In the genomic region with DNA sequence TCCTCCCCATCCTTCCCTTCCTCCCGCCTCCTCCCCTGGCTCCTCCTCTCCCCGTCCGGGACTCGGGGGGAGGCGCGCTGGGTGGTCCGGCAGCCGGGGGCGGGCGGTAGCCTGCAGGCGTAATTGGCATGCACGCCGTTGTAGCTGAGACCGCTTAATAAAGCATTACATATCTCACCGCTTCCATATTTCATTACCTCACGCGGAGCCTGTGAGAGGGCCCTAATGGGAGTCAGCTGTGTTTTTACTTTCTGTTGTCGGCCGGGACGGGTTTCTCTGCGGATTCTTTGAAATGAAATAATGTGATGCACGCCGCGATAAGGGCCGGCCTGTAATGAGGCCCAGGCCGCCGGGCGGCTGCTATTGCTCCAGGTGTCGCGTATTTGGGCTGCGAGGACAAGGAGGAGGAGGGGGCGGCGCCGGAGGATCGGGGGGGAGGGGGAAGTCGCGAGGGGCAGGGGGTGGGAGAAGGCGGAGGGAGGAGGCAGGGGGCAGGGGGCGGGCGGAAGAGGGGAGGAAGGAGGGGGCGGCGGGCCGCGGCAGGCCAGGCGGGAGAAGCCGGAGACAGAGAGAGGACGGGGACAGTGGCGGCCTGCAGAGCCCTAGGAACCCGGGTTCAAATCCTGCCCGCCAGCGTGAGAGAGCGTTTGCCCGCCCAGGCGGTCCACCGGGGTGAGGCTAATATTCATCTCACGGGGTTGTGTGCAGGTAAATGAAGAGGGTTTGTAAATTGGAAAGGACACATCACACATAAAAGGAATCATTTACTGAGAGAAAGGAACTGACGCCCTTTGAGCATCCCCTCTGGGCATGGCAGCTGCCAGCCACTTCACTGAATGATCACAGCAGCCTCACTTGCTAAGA, we compare ENCODE assay signal across 9 cellular contexts.
DNase-seq lines count a peak whose midpoint lies in the region; ATAC-seq and TF ChIP-seq lines count a peak whose summit lies in the region.
"Had no signal": no experiment of that assay in that cellular context is flagged by ENCODE, and none has a peak within 500 bp of the region (broad histone marks: within the 10 kb centered on the region; RNA-seq: fewer than 3 reads in every experiment).

No MANE protein-coding gene starts in this region.

- no peak for ATAC-seq in naive thymus-derived CD4-positive, alpha-beta T cell
- no peak for ATAC-seq in GM19452 (IDR thresholded peaks at IDR 0.05; ENCODE audit: unreplicated experiment)

- H3K36me3 Mint-ChIP-seq in naive thymus-derived CD4-positive, alpha-beta T cell = peaks cover 0 to 7% (median 1%) of the 10 kb centered on the region in 5 donors

- no peaks in the 10 kb centered on the region for H3K27me3 ChIP-seq in SJSA1 (replicated peaks)
- H3K27me3 ChIP-seq in naive thymus-derived CD4-positive, alpha-beta T cell (ENCODE audit: control insufficient read depth in 2 of 2, insufficient read depth in 2 of 2, low read length in 2 of 2) = peaks cover 0 to 3% of the 10 kb centered on the region in 2 donors

- H3K4me3 Mint-ChIP-seq in naive thymus-derived CD4-positive, alpha-beta T cell = peak overlapping the region in 9 of 10 donors; percentile 52 to 89 (median 69)

- peaks cover 3 to 19% (median 11%) of the 10 kb centered on the region in 7 donors for H3K4me1 Mint-ChIP-seq in naive thymus-derived CD4-positive, alpha-beta T cell

- H3K9me3 ChIP-seq in SJSA1 (replicated peaks) = peaks cover 5% of the 10 kb centered on the region
- H3K9me3 ChIP-seq in naive thymus-derived CD4-positive, alpha-beta T cell (ENCODE audit: control insufficient read depth in 2 of 3, low read length in 3 of 3) = peaks cover 0 to 5% (median 0%) of the 10 kb centered on the region in 3 experiments

- no peak for TF ChIP-seq CTCF in fibroblast of mammary gland (conservative IDR thresholded peaks at IDR 0.05; ENCODE audit: control insufficient read depth, insufficient read depth, low read depth, low read length)

- H3K27ac ChIP-seq in SJSA1 = peak overlapping the region; percentile 77
- no peak overlapping the region for H3K27ac ChIP-seq in naive thymus-derived CD4-positive, alpha-beta T cell (ENCODE audit: low read depth, low read length)
- H3K27ac ChIP-seq: 22Rv1 had no signal

- intact Hi-C loops in naive thymus-derived CD4-positive, alpha-beta T cell (cut with micrococcal nuclease) = no loop called here

- peak overlapping the region; percentile 26 for H3K4me3 ChIP-seq in SJSA1
- peak overlapping the region; percentile 34 for H3K4me3 ChIP-seq in fibroblast of mammary gland (ENCODE audit: control insufficient read depth, low read depth, low read length)
- H3K4me3 ChIP-seq in naive thymus-derived CD4-positive, alpha-beta T cell (ENCODE audit: low read length) = peak overlapping the region; percentile 20

- POLR2A ChIA-PET in naive thymus-derived CD4-positive, alpha-beta T cell (lab: Charles Lee) = no interaction called here

- H3K4me1 ChIP-seq in SJSA1 (replicated peaks) = peaks cover 45% of the 10 kb centered on the region
- H3K4me1 ChIP-seq in naive thymus-derived CD4-positive, alpha-beta T cell (ENCODE audit: control insufficient read depth in 2 of 2, insufficient read depth in 2 of 2, low read length in 2 of 2) = no peaks in the 10 kb centered on the region

- peaks cover 56 to 73% (median 70%) of the 10 kb centered on the region in 5 donors for H3K27me3 Mint-ChIP-seq in naive thymus-derived CD4-positive, alpha-beta T cell

- no peaks in the 10 kb centered on the region for H3K36me3 ChIP-seq in SJSA1
- H3K36me3 ChIP-seq in naive thymus-derived CD4-positive, alpha-beta T cell (ENCODE audit: control insufficient read depth in 2 of 3, insufficient read depth in 3 of 3, low read length in 3 of 3) = no peaks in the 10 kb centered on the region

- DNase-seq in DMS 273 (lab: John Stamatoyannopoulos, UW; ENCODE audit: unreplicated experiment) (peak; percentile 44), DMS 273 treated with DMSO at 0.1 percent for 48 hours (lab: John Stamatoyannopoulos, UW) (no peak), SJSA1 (ENCODE audit: low read depth in 1 of 2, low spot score in 2 of 2) (peak; percentile 95 to 96), fibroblast of mammary gland (ENCODE audit: low read depth) (peak; percentile 53), T1000 (lab: John Stamatoyannopoulos, UW) (no peak)
- no peak for DNase-seq in naive thymus-derived CD4-positive, alpha-beta T cell
- DNase-seq in activated CD8-positive, alpha-beta memory T cell treated with anti-CD3 and anti-CD28 coated beads for 24 hours = no peak

- CTCF ChIA-PET in naive thymus-derived CD4-positive, alpha-beta T cell (lab: Charles Lee) = no interaction called here

- H3K9me3 Mint-ChIP-seq in naive thymus-derived CD4-positive, alpha-beta T cell = peaks cover 0 to 21% (median 9%) of the 10 kb centered on the region in 11 donors

- no peak overlapping the region for H3K27ac Mint-ChIP-seq in naive thymus-derived CD4-positive, alpha-beta T cell

Comparison
In these comparisons a context has a peak if more than half of its experiments do, and no peak if none do; other contexts are left out.
1. DNase-seq: peak in DMS 273 (single experiment), SJSA1 (2 of 2) and fibroblast of mammary gland (single experiment); none in DMS 273 treated with DMSO at 0.1 percent for 48 hours (single experiment), naive thymus-derived CD4-positive, alpha-beta T cell (0 of 9), activated CD8-positive, alpha-beta memory T cell treated with anti-CD3 and anti-CD28 coated beads for 24 hours (single experiment) and T1000 (single experiment).
2. Peak in every context shown above with its lines, with median percentiles within 50 percentile points of each other: H3K4me3 ChIP-seq.